In genomic region chr9:119884411-119884810, GRCh38 we compare ENCODE assay signal across 15 cellular contexts.
"Had no signal": no experiment of that assay in that cellular context is flagged by ENCODE, and none has a peak within 500 bp of the region (broad histone marks: within the 10 kb centered on the region; RNA-seq: fewer than 3 reads in every experiment).

No MANE protein-coding gene starts in this region.

- H3K4me3 Mint-ChIP-seq: activated naive CD8-positive, alpha-beta T cell treated with anti-CD3 and anti-CD28 coated beads, Interleukin-2, amount 50 U/mL, for 24 hours; memory B cell; T-helper 2 cell treated with Interferon-gamma antibody and Interleukin-4, amounts not matched to agents 5 μg/mL and 100 μg/mL, for 36 hours; type B pancreatic cell had no signal

- DNase-seq: activated CD4-positive, alpha-beta T cell treated with anti-CD3 and anti-CD28 coated beads for 1 hour; activated CD4-positive, alpha-beta T cell treated with anti-CD3 and anti-CD28 coated beads, Interleukin-2, amount 50 U/mL, for 48 hours; activated naive CD4-positive, alpha-beta T cell; activated naive CD8-positive, alpha-beta T cell treated with anti-CD3 and anti-CD28 coated beads, Interleukin-2, amount 50 U/mL, for 24 hours; caudate nucleus; cortex of kidney; effector memory CD4-positive, alpha-beta T cell; left lung; stimulated activated CD4-positive, alpha-beta T cell treated with anti-CD3 and anti-CD28 coated beads, Interleukin-2, amount 100 ng/mL, for 48 hours; stimulated activated naive CD4-positive, alpha-beta T cell treated with Interleukin-2 at 50 U/mL for 16 hours had no signal

- H3K4me1 ChIP-seq: ascending aorta, left lung had no signal

- H3K27ac ChIP-seq: ascending aorta, epithelial cell of prostate, left lung had no signal

- H3K4me1 Mint-ChIP-seq: activated naive CD8-positive, alpha-beta T cell treated with anti-CD3 and anti-CD28 coated beads, Interleukin-2, amount 50 U/mL, for 24 hours; memory B cell had no signal

- H3K27me3 ChIP-seq: ascending aorta, left lung had no signal

- H3K9me3 Mint-ChIP-seq: activated naive CD8-positive, alpha-beta T cell treated with anti-CD3 and anti-CD28 coated beads, Interleukin-2, amount 50 U/mL, for 24 hours; memory B cell; T-helper 2 cell treated with Interferon-gamma antibody and Interleukin-4, amounts not matched to agents 5 μg/mL and 100 μg/mL, for 36 hours; type B pancreatic cell had no signal

- H3K27me3 Mint-ChIP-seq: activated naive CD8-positive, alpha-beta T cell treated with anti-CD3 and anti-CD28 coated beads, Interleukin-2, amount 50 U/mL, for 24 hours; memory B cell; type B pancreatic cell had no signal

- H3K4me3 ChIP-seq: ascending aorta, left lung had no signal

- H3K27ac Mint-ChIP-seq: activated naive CD8-positive, alpha-beta T cell treated with anti-CD3 and anti-CD28 coated beads, Interleukin-2, amount 50 U/mL, for 24 hours; memory B cell; T-helper 2 cell treated with Interferon-gamma antibody and Interleukin-4, amounts not matched to agents 5 μg/mL and 100 μg/mL, for 36 hours; type B pancreatic cell had no signal

- H3K36me3 ChIP-seq: ascending aorta, left lung had no signal

- ATAC-seq: activated naive CD8-positive, alpha-beta T cell treated with anti-CD3 and anti-CD28 coated beads, Interleukin-2, amount 50 U/mL, for 24 hours; left lung had no signal

- H3K36me3 Mint-ChIP-seq: memory B cell, type B pancreatic cell had no signal

- H3K9me3 ChIP-seq: ascending aorta, left lung had no signal
